Comparison of ENCODE assay signal across 12 cellular contexts in the genomic region with DNA sequence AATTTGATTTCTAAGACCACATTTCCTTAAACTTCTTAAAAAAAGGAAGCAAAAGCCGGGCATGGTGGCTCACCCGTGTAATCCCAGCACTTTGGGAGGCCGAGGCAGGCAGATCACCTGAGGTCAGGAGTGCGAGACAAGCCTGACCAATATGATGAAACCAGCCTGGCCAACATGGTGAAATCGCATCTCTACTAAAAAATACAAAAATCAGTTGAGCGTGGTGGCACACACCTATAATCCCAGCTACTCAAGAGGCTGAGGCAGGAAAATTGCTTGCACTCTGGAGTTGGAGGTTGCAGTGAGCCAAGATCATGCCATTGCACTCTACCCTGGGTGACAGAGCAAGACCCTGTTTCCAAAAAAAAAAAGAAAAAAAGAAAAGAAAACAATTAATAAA. TPM values are rescaled to one million over a fixed set of nuclear protein-coding genes. Genes with fewer than 3 reads are reported as not detected.
DNase-seq lines count a peak whose midpoint lies in the region; TF ChIP-seq lines count a peak whose summit lies in the region.
"Not testable (repeated sequence)": the region's sequence is repeated elsewhere in the genome, so short reads cannot be mapped to it uniquely, and the experiment has no call there.
"Had no signal": no experiment of that assay in that cellular context is flagged by ENCODE, and none has a peak within 500 bp of the region (broad histone marks: within the 10 kb centered on the region; RNA-seq: fewer than 3 reads in every experiment).

No MANE protein-coding gene starts in this region.

- 40 to 41% methylated on average over 6 of the region's 6 CpGs for WGBS in thyroid gland, 2 donors

- not testable (repeated sequence) for TF ChIP-seq CTCF in thyroid gland (IDR thresholded peaks at IDR 0.05)

- H3K9me3 ChIP-seq in thyroid gland, result not testable (repeated sequence)

- peaks cover 16 to 19% of the 10 kb centered on the region in 2 donors for H3K4me1 ChIP-seq in thyroid gland

- DNase-seq in activated effector memory CD4-positive, alpha-beta T cell treated with anti-CD3 and anti-CD28 coated beads, Interleukin-2, amount 50 U/mL, for 16 hours, result peak; percentile 4
- DNase-seq in posterior vena cava (ENCODE audit: low spot score) (peak; percentile 46), thyroid gland (peak; percentile 81 to 83)

- H3K36me3 ChIP-seq in thyroid gland, result not testable (repeated sequence)

- intact Hi-C loops in posterior vena cava (cut with DNase I); thyroid gland (cut with DNase I): not testable (repeated sequence)

- H3K27ac ChIP-seq in thyroid gland, result peak overlapping the region; percentile 53 to 82 (median 78)

- not testable (repeated sequence) for H3K27me3 ChIP-seq in thyroid gland

- not testable (repeated sequence) for H3K4me3 ChIP-seq in thyroid gland (replicated peaks in 1 of 3)

- not testable (repeated sequence) for TF ChIP-seq POLR2A in thyroid gland (IDR thresholded peaks at IDR 0.05)

RNA-seq across cellular contexts. Expression of a gene that starts 3.2 kb away (rescaled TPM):
- total RNA-seq in posterior vena cava, result under 1 TPM; 0.32 to 0.43 TPM
- 1 to 10 TPM in 1 of 4 donors, under 1 TPM in 1, not detected in 2; 0.33 to 1.6 TPM for total RNA-seq in thyroid gland
- total RNA-seq: A172; A673; Caco-2; Calu3; CD4-positive, alpha-beta memory T cell; CD4-positive, alpha-beta T cell; CD4-positive, CD25-positive, alpha-beta regulatory T cell; CD8-positive, alpha-beta memory T cell; CD8-positive, alpha-beta T cell had no signal

RNA-seq across cellular contexts. Expression of a gene that starts 4.7 kb away (rescaled TPM):
- total RNA-seq in posterior vena cava (10 to 100 TPM; 49.1 to 61.8 TPM), thyroid gland (100 to 1,000 TPM in 2 of 4 donors, 10 to 100 TPM in 2; 97.3 to 132 (median 110) TPM)

RNA-seq across cellular contexts. Expression of a gene that starts 24.4 kb away (rescaled TPM):
- total RNA-seq in posterior vena cava (10 to 100 TPM; 10.9 to 12.1 TPM), thyroid gland (10 to 100 TPM; 46.0 to 60.7 (median 46.9) TPM)

RNA-seq across cellular contexts. Expression of a gene that starts 28.0 kb away (rescaled TPM):
- 100 to 1,000 TPM in 1 of 2 donors, 10 to 100 TPM in 1; 91.3 to 134 TPM for total RNA-seq in posterior vena cava
- total RNA-seq in thyroid gland, result 10 to 100 TPM; 42.2 to 75.3 (median 60.4) TPM
- total RNA-seq: CD4-positive, alpha-beta memory T cell; CD4-positive, alpha-beta T cell; CD4-positive, CD25-positive, alpha-beta regulatory T cell had no signal

RNA-seq across cellular contexts. Expression of a gene that starts 29.0 kb away (rescaled TPM):
- total RNA-seq in posterior vena cava (10 to 100 TPM; 10.1 to 12.1 TPM), thyroid gland (10 to 100 TPM; 24.5 to 59.2 (median 34.9) TPM)

Comparison
In these comparisons a context has a peak if more than half of its experiments do, and no peak if none do; other contexts are left out.
1. DNase-seq: peak in every context shown above with its lines; median percentile 82 in thyroid gland; 46 in posterior vena cava; 4 in activated effector memory CD4-positive, alpha-beta T cell treated with anti-CD3 and anti-CD28 coated beads, Interleukin-2, amount 50 U/mL, for 16 hours.